In genomic region chr9:1046639-1047604, GRCh38 we compare ENCODE assay signal across 9 cellular contexts. TPM values are rescaled to one million over a fixed set of nuclear protein-coding genes. Genes with fewer than 3 reads are reported as not detected.
DNase-seq lines count a peak whose midpoint lies in the region; ATAC-seq, FAIRE-seq and TF ChIP-seq lines count a peak whose summit lies in the region.
"Had no signal": no experiment of that assay in that cellular context is flagged by ENCODE, and none has a peak within 500 bp of the region (broad histone marks: within the 10 kb centered on the region; RNA-seq: fewer than 3 reads in every experiment).

No MANE protein-coding gene starts in this region.

- ATAC-seq in GM23338 (peak; percentile 8), activated B cell treated with CpG ODN at 0.5 μM for 24 hours (ENCODE audit: low read depth) (no peak), GM18505 (IDR thresholded peaks at IDR 0.05; ENCODE audit: unreplicated experiment) (no peak)
- no peak for ATAC-seq in stimulated activated effector memory CD8-positive, alpha-beta T cell treated with anti-CD3 and anti-CD28 coated beads, Interleukin-12 subunit alpha, Interleukin-12 subunit beta, amount 100 ng/mL, for 72 hours

- POLR2A ChIA-PET in activated B cell treated with CpG ODN at 0.5 μM for 24 hours (lab: Charles Lee), result no interaction called here

- peaks cover 46% of the 10 kb centered on the region for H4K20me1 ChIP-seq in GM23338 (replicated peaks; ENCODE audit: insufficient read depth)

- H3K27me3 Mint-ChIP-seq in GM23338 (ENCODE audit: insufficient read depth, low read depth, poor library complexity) (peaks cover 98% of the 10 kb centered on the region), activated B cell treated with CpG ODN at 0.5 μM for 24 hours (peaks cover 76% of the 10 kb centered on the region)

- H3F3A ChIP-seq in GM23338 (replicated peaks; ENCODE audit: low read depth), result peaks cover 23% of the 10 kb centered on the region

- H3K27ac ChIP-seq in GM23338 (ENCODE audit: low read depth) (no peak overlapping the region), adrenal gland (no peak overlapping the region)

- H2AFZ ChIP-seq in GM23338, result no peak overlapping the region

- FAIRE-seq in GM12891 (lab: Jason Lieb, UNC), result no peak
- FAIRE-seq: colon had no signal

- H3K4me3 ChIP-seq in GM23338, result peak overlapping the region; percentile 39
- H3K4me3 ChIP-seq in adrenal gland, result peak overlapping the region in 1 of 4 donors; percentile 51

- H3K79me2 ChIP-seq in GM23338 (replicated peaks; ENCODE audit: insufficient read depth), result no peaks in the 10 kb centered on the region

- H3K36me3 Mint-ChIP-seq in GM23338 (ENCODE audit: low read depth) (no peaks in the 10 kb centered on the region; the same call in 2 of the 3 replicates), activated B cell treated with CpG ODN at 0.5 μM for 24 hours (ENCODE audit: low read depth) (peaks cover 2% of the 10 kb centered on the region)
- H3K36me3 Mint-ChIP-seq in stimulated activated effector memory CD8-positive, alpha-beta T cell treated with anti-CD3 and anti-CD28 coated beads, Interleukin-12 subunit alpha, Interleukin-12 subunit beta, amount 100 ng/mL, for 72 hours, result peaks cover 4% of the 10 kb centered on the region

- H3K4me2 ChIP-seq in GM23338, result peak overlapping the region; percentile 80

- H3K4me3 Mint-ChIP-seq in GM23338, result peak overlapping the region; percentile 64
- H3K4me3 Mint-ChIP-seq in activated B cell treated with CpG ODN at 0.5 μM for 24 hours, result peak overlapping the region; percentile 80
- peak overlapping the region; percentile 73 for H3K4me3 Mint-ChIP-seq in stimulated activated effector memory CD8-positive, alpha-beta T cell treated with anti-CD3 and anti-CD28 coated beads, Interleukin-12 subunit alpha, Interleukin-12 subunit beta, amount 100 ng/mL, for 72 hours

- H3K9me2 ChIP-seq in GM23338 (ENCODE audit: insufficient read depth), result no peaks in the 10 kb centered on the region

- H3K4me1 ChIP-seq in GM23338 (ENCODE audit: insufficient read depth) (peaks cover 53% of the 10 kb centered on the region), adrenal gland (replicated peaks in 1 of 2) (peaks cover 4 to 11% of the 10 kb centered on the region in 2 donors)

- DNase-seq in GM23338 (ENCODE audit: low spot score), result peak; percentile 90
- DNase-seq in activated B cell treated with CpG ODN at 0.5 μM for 24 hours, result no peak
- DNase-seq in iPS-NIHi11 (ENCODE audit: low spot score), result peak; percentile 49
- no peak for DNase-seq in stimulated activated effector memory CD8-positive, alpha-beta T cell treated with anti-CD3 and anti-CD28 coated beads, Interleukin-12 subunit alpha, Interleukin-12 subunit beta, amount 100 ng/mL, for 72 hours (ENCODE audit: low spot score in 2 of 2)
- no peak for DNase-seq in adrenal gland
- no peak for DNase-seq in GM12891 (ENCODE audit: insufficient read length, low spot score)

- 13 to 23% (median 15%) methylated on average over 36 of the region's 36 CpGs for WGBS in adrenal gland, 4 donors

- H3K9me3 ChIP-seq in adrenal gland (replicated peaks in 1 of 3), result no peaks in the 10 kb centered on the region

- H3K27me3 ChIP-seq in GM23338 (ENCODE audit: insufficient read depth) (peaks cover 98% of the 10 kb centered on the region), adrenal gland (peaks cover 95% of the 10 kb centered on the region)

- no peak for TF ChIP-seq CTCF in GM23338 (conservative IDR thresholded peaks at IDR 0.05; ENCODE audit: low read depth in 2 of 2)
- TF ChIP-seq CTCF in activated B cell treated with CpG ODN at 0.5 μM for 24 hours (IDR thresholded peaks at IDR 0.05), result no peak
- TF ChIP-seq CTCF in adrenal gland (IDR thresholded peaks at IDR 0.05), result no peak

- H3K4me1 Mint-ChIP-seq in GM23338 (peaks cover 49% of the 10 kb centered on the region), activated B cell treated with CpG ODN at 0.5 μM for 24 hours (peaks cover 36% of the 10 kb centered on the region)
- H3K4me1 Mint-ChIP-seq in stimulated activated effector memory CD8-positive, alpha-beta T cell treated with anti-CD3 and anti-CD28 coated beads, Interleukin-12 subunit alpha, Interleukin-12 subunit beta, amount 100 ng/mL, for 72 hours, result peaks cover 45% of the 10 kb centered on the region

- CTCF ChIA-PET in activated B cell treated with CpG ODN at 0.5 μM for 24 hours (lab: Charles Lee), result no interaction called here

- peaks cover 20% of the 10 kb centered on the region for H3K9me3 Mint-ChIP-seq in GM23338
- H3K9me3 Mint-ChIP-seq in activated B cell treated with CpG ODN at 0.5 μM for 24 hours, result peaks cover 9% of the 10 kb centered on the region
- H3K9me3 Mint-ChIP-seq in stimulated activated effector memory CD8-positive, alpha-beta T cell treated with anti-CD3 and anti-CD28 coated beads, Interleukin-12 subunit alpha, Interleukin-12 subunit beta, amount 100 ng/mL, for 72 hours, result no peaks in the 10 kb centered on the region

- intact Hi-C loops in activated B cell treated with CpG ODN at 0.5 μM for 24 hours (cut with micrococcal nuclease) (loop anchor here (5.0 kb wide), 1 partner anchor 205 kb away; the partner anchor contains the start of gene DMRT1), adrenal gland (cut with DNase I) (no loop called here)

- H3K27ac Mint-ChIP-seq in GM23338, result no peak overlapping the region
- H3K27ac Mint-ChIP-seq in activated B cell treated with CpG ODN at 0.5 μM for 24 hours, result peak overlapping the region; percentile 41
- no peak overlapping the region for H3K27ac Mint-ChIP-seq in stimulated activated effector memory CD8-positive, alpha-beta T cell treated with anti-CD3 and anti-CD28 coated beads, Interleukin-12 subunit alpha, Interleukin-12 subunit beta, amount 100 ng/mL, for 72 hours

- H3K36me3 ChIP-seq in GM23338 (ENCODE audit: insufficient read depth), result no peaks in the 10 kb centered on the region
- H3K36me3 ChIP-seq in adrenal gland (replicated peaks in 1 of 2), result no peaks in the 10 kb centered on the region

- TF ChIP-seq POLR2A in GM18505 (IDR thresholded peaks at IDR 0.05; ENCODE audit: borderline replicate concordance, extremely low read depth, insufficient read depth, insufficient read length), result no peak
- TF ChIP-seq POLR2A in adrenal gland (IDR thresholded peaks at IDR 0.05), result no peak
- TF ChIP-seq POLR2A in GM12891 (IDR thresholded peaks at IDR 0.05; ENCODE audit: low read depth, low read length), result no peak

TF ChIP-seq in GM12891, 5 proteins besides CTCF, POLR2A, EP300 and RAD21:
- TF ChIP-seq POLR2AphosphoS5 (IDR thresholded peaks at IDR 0.05; ENCODE audit: low read depth, low read length) (no peak), TAF1 (IDR thresholded peaks at IDR 0.05; ENCODE audit: low read depth, low read length) (no peak), PAX5 (IDR thresholded peaks at IDR 0.05; ENCODE audit: insufficient read depth, low read length, severe bottlenecking) (no peak), POU2F2 (IDR thresholded peaks at IDR 0.05; ENCODE audit: low read depth, low read length) (no peak), SPI1 (IDR thresholded peaks at IDR 0.05; ENCODE audit: low read depth, low read length) (no peak)
TF ChIP-seq in GM12891: peak in this region for 0.

RNA-seq across cellular contexts. Expression of gene DMRT2, which starts 3.2 kb away (rescaled TPM):
- not detected in 2 replicates for total RNA-seq in GM23338 (2014; rRNA removed; shearing (Covaris generic))
- polyA plus RNA-seq in GM23338 (2016; fragmentation: Nextera tagmentation; extraction: Ambion mirVana) (not detected in 2 replicates), adrenal gland (1 to 10 TPM in 1 of 3 donors, not detected in 2; 1.3 TPM)
- total RNA-seq in activated B cell treated with CpG ODN at 0.5 μM for 24 hours (not detected in 2 replicates), adrenal gland (under 1 TPM in 2 of 8 donors, not detected in 6; 0.11 to 0.37 TPM)
- not detected for polyA plus RNA-seq in GM12891 (2012; ENCODE audit: low read depth, missing spikeins)
- total RNA-seq: pulmonary artery endothelial cell had no signal

Comparison
In these comparisons a context has a peak if more than half of its experiments do, and no peak if none do; other contexts are left out.
1. DNase-seq: peak in GM23338 (single experiment) and iPS-NIHi11 (single experiment); none in activated B cell treated with CpG ODN at 0.5 μM for 24 hours (single experiment), stimulated activated effector memory CD8-positive, alpha-beta T cell treated with anti-CD3 and anti-CD28 coated beads, Interleukin-12 subunit alpha, Interleukin-12 subunit beta, amount 100 ng/mL, for 72 hours (0 of 2), adrenal gland (0 of 7) and GM12891 (single experiment).
2. Peak in every context shown above with its lines, with median percentiles within 50 percentile points of each other: H3K4me3 Mint-ChIP-seq.